ENCODE assay signal across 1 cellular context in the genomic region with DNA sequence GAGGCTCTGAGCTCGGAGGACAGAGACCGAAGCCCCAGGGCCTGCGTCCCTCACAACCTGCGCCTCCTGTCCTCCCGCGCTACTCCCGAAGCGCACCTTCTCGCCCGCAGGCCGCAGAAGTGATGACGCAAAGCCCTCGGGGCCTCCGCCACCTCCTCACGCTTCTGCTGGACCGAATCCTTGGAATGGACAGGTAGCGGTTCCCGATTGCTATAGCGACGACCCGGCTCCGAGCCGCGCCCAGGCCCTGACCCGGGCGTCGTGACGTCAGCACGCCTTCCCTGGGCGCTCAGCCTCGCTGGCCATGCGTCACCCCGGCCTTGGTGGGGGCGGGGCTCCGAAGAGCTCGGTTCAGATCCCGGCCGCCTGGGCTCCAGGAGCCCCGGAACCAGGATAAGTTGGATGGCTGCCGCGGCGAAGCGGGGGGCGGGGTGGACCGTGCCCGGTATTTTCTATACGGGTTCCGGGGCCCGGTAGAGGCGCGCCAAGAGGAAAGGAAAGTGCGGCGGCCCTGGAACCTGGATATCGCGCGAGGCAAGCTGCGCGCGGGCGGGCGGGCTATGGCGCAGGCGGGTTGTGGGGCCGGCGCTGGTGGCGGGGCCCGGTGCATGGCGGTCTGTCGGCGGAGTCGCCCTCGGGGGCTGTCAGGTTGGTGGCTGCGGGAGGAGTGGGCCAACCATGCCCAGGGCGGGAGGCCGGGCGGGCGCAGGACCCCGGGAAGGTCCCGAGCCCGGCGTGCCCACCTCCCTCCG.
A peak's percentile ranks its signal among the peaks of the same experiment; 100 is the strongest.
TF ChIP-seq lines count a peak whose summit lies in the region.

A gene (plus strand): TSS at position 542 of the 752 bp plus-strand sequence. CDS start 21,417 bp downstream, outside the sequence.

TF ChIP-seq in IMR-90, 13 proteins besides CTCF, POLR2A, EP300 and RAD21 (continued from another document):
- TF ChIP-seq FOS (IDR thresholded peaks at IDR 0.05; ENCODE audit: low read depth, low read length), result peak; percentile 100
